In genomic region chr4:25031077-25031606, GRCh38 we compare ENCODE assay signal across 8 cellular contexts. TPM values are rescaled to one million over a fixed set of nuclear protein-coding genes. Genes with fewer than 3 reads are reported as not detected.
A peak's percentile ranks its signal among the peaks of the same experiment; 100 is the strongest.
DNase-seq lines count a peak whose midpoint lies in the region; ATAC-seq lines count a peak whose summit lies in the region.

No MANE protein-coding gene starts in this region.

- intact Hi-C loops in left cardiac atrium (cut with DNase I) = no loop called here
- intact Hi-C loops in sciatic nerve (cut with DNase I) = no loop called here

- ATAC-seq in left cardiac atrium (peak; percentile 61 to 76), sciatic nerve (peak; percentile 62), GM18858 (IDR thresholded peaks at IDR 0.05; ENCODE audit: unreplicated experiment) (no peak), GM19467 (IDR thresholded peaks at IDR 0.05; ENCODE audit: unreplicated experiment) (no peak)

- DNase-seq in H7 = peak; percentile 74
- DNase-seq in SK-N-DZ (ENCODE audit: low spot score) = peak; percentile 62
- DNase-seq in left cardiac atrium = peak; percentile 42
- DNase-seq in sciatic nerve (ENCODE audit: low spot score) = no peak
- DNase-seq in NCI-H1436 treated with DMSO at 0.1 percent for 48 hours (lab: John Stamatoyannopoulos, UW) = no peak
- DNase-seq in SW 1271 (lab: John Stamatoyannopoulos, UW) = no peak

- H3K36me3 ChIP-seq in H7 (replicated peaks; ENCODE audit: control insufficient read depth, insufficient read depth, low read length) = no peaks in the 10 kb centered on the region

- H3K4me3 ChIP-seq in H7 (ENCODE audit: insufficient read depth, low read depth, low read length) = peak overlapping the region; percentile 53

- peaks cover 34% of the 10 kb centered on the region for H3K27me3 ChIP-seq in H7 (ENCODE audit: control insufficient read depth, insufficient read depth, low read length)

RNA-seq across cellular contexts. Expression of gene LGI2, which starts 0.4 kb away (rescaled TPM):
- 0.94 and 3.1 TPM in 2 replicates for total RNA-seq in H7 (2014; rRNA removed; shearing (Covaris generic))
- polyA plus RNA-seq in SK-N-DZ (2014; cell fraction: cytosol; rRNA removed) = 1.3 and 3.2 TPM in 2 replicates
- 0.98 and 2.5 TPM in 2 replicates for polyA plus RNA-seq in SK-N-DZ (2014; cell fraction: nucleus; rRNA removed)
- total RNA-seq in left cardiac atrium = 1 to 10 TPM; 5.3 to 7.4 TPM
- 52.1 TPM for total RNA-seq in sciatic nerve

Comparison
In these comparisons a context has a peak if more than half of its experiments do, and no peak if none do; other contexts are left out.
1. DNase-seq: peak in H7 (single experiment), SK-N-DZ (single experiment) and left cardiac atrium (single experiment); none in sciatic nerve (single experiment), NCI-H1436 treated with DMSO at 0.1 percent for 48 hours (single experiment) and SW 1271 (0 of 2).
2. ATAC-seq: peak in left cardiac atrium (2 of 2) and sciatic nerve (single experiment); none in GM18858 (single experiment) and GM19467 (single experiment).